In the genomic region with DNA sequence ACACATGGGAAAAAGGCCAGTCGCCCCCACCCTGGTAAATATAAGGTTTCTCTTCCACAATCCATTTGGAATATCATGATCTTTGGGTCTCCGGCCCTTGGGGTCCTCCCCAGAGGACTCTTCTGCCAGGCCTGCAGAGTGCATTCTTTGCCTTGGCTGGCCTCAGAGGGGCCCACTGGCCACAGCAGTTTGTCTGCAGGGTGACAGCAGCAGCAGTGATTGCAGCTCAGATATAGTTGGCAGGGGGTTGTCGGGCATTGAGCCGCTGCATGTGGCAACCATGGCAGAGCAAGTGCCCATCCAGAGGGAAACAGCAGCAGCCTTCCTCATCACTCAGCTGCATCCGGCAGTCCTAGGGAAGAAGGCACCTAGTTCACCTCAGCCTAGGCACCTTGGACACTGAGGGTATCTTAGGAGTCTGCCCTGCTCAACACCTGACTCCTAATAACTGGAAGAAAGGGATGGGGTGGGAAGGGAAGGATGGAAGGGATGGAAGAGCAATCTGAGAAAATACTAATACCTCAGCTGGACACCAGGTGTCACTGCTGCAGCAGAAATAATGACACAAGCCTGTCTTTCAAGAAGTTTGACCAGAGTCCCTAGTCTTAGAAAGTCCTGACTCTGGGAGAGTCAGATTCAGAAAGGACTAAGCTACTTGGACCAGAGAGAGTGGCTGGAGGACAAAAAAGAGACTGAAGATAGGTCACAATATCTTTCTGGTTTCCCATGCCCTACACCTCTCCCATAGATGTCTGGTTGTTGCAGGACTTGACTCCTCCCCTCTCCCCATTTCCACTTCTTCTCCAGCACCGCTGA, we compare ENCODE assay signal across 8 cellular contexts. TPM values are rescaled to one million over a fixed set of nuclear protein-coding genes. Genes with fewer than 3 reads are reported as not detected.
DNase-seq lines count a peak whose midpoint lies in the region; ATAC-seq and TF ChIP-seq lines count a peak whose summit lies in the region.

No MANE protein-coding gene starts in this region.

- peak; percentile 44 to 57 for ATAC-seq in activated T-cell treated with anti-CD3 and anti-CD28 coated beads, Interleukin-2, amount 50 U/mL, for 72 hours (replicated peaks in 1 of 2)
- ATAC-seq in Right ventricle myocardium superior (ENCODE audit: poor library complexity) (peak; percentile 64), psoas muscle (peak; percentile 65 to 87 (median 76)), GM19455 (IDR thresholded peaks at IDR 0.05; ENCODE audit: unreplicated experiment) (no peak)

- WGBS in psoas muscle, 3 donors: 71 to 74% (median 73%) methylated on average over 6 of the region's 6 CpGs

- no peaks in the 10 kb centered on the region for H3K27me3 ChIP-seq in psoas muscle (ENCODE audit: insufficient read depth in 3 of 3, low read length in 2 of 3)

- H3K4me3 ChIP-seq in AG10803 (ENCODE audit: low read length): no peak overlapping the region
- H3K4me3 ChIP-seq in psoas muscle: no peak overlapping the region

- H3K27ac Mint-ChIP-seq in activated T-cell treated with anti-CD3 and anti-CD28 coated beads, Interleukin-2, amount 50 U/mL, for 72 hours: no peak overlapping the region

- H3K4me3 Mint-ChIP-seq in activated T-cell treated with anti-CD3 and anti-CD28 coated beads, Interleukin-2, amount 50 U/mL, for 72 hours: no peak overlapping the region

- no peak overlapping the region for H3K27ac ChIP-seq in psoas muscle

- no peaks in the 10 kb centered on the region for H3K9me3 ChIP-seq in psoas muscle

- H3K4me1 Mint-ChIP-seq in activated T-cell treated with anti-CD3 and anti-CD28 coated beads, Interleukin-2, amount 50 U/mL, for 72 hours (ENCODE audit: low read depth): no peaks in the 10 kb centered on the region

- TF ChIP-seq CTCF in AG10803 (conservative IDR thresholded peaks at IDR 0.05; ENCODE audit: low read length) (peak; percentile 73), psoas muscle (IDR thresholded peaks at IDR 0.05) (peak; percentile 72)

- H3K9me3 Mint-ChIP-seq in activated T-cell treated with anti-CD3 and anti-CD28 coated beads, Interleukin-2, amount 50 U/mL, for 72 hours: no peaks in the 10 kb centered on the region

- intact Hi-C loops in Right ventricle myocardium superior (cut with DNase I): no loop called here
- intact Hi-C loops in psoas muscle (cut with DNase I): no loop called here

- DNase-seq in AG10803 (ENCODE audit: low read depth) (peak; percentile 70), GM03348 (ENCODE audit: low spot score) (peak; percentile 69), NCI-H2171 (lab: John Stamatoyannopoulos, UW) (peak; percentile 67), Right ventricle myocardium superior (no peak), psoas muscle (no peak), UCSD-AML1 (lab: John Stamatoyannopoulos, UW; ENCODE audit: unreplicated experiment) (no peak)
- peak; percentile 24 to 41 for DNase-seq in activated T-cell treated with anti-CD3 and anti-CD28 coated beads, Interleukin-2, amount 50 U/mL, for 72 hours

- H3K4me1 ChIP-seq in psoas muscle: peaks cover 6% of the 10 kb centered on the region

- H3K36me3 ChIP-seq in psoas muscle (ENCODE audit: insufficient read depth in 1 of 2, low read depth in 1 of 2): no peaks in the 10 kb centered on the region

- H3K27me3 Mint-ChIP-seq in activated T-cell treated with anti-CD3 and anti-CD28 coated beads, Interleukin-2, amount 50 U/mL, for 72 hours (ENCODE audit: low read depth): no peaks in the 10 kb centered on the region

- no peaks in the 10 kb centered on the region for H3K36me3 Mint-ChIP-seq in activated T-cell treated with anti-CD3 and anti-CD28 coated beads, Interleukin-2, amount 50 U/mL, for 72 hours (ENCODE audit: insufficient read depth in 2 of 2)

RNA-seq across cellular contexts. Expression of a gene that starts 8.9 kb away (rescaled TPM):
- 1 to 10 TPM; 1.7 to 2.2 TPM for total RNA-seq in activated T-cell treated with anti-CD3 and anti-CD28 coated beads, Interleukin-2, amount 50 U/mL, for 72 hours
- total RNA-seq in Right ventricle myocardium superior: 10.9 TPM
- 1 to 10 TPM in 3 of 4 donors, under 1 TPM in 1; 0.95 to 1.5 (median 1.2) TPM for total RNA-seq in psoas muscle
- under 1 TPM; 0.65 to 0.77 (median 0.66) TPM for polyA plus RNA-seq in psoas muscle

RNA-seq across cellular contexts. Expression of a gene that starts 16.5 kb away (rescaled TPM):
- total RNA-seq in activated T-cell treated with anti-CD3 and anti-CD28 coated beads, Interleukin-2, amount 50 U/mL, for 72 hours: 10 to 100 TPM; 82.0 to 90.9 TPM
- total RNA-seq in Right ventricle myocardium superior (16.4 TPM), psoas muscle (10 to 100 TPM; 11.3 to 19.3 (median 12.0) TPM)
- polyA plus RNA-seq in psoas muscle: 10 to 100 TPM; 13.7 to 23.7 (median 16.2) TPM

RNA-seq across cellular contexts. Expression of a gene that starts 36.5 kb away (rescaled TPM):
- 10 to 100 TPM; 13.5 to 15.2 TPM for total RNA-seq in activated T-cell treated with anti-CD3 and anti-CD28 coated beads, Interleukin-2, amount 50 U/mL, for 72 hours
- total RNA-seq in Right ventricle myocardium superior (5.5 TPM), psoas muscle (1 to 10 TPM; 2.1 to 5.1 (median 4.2) TPM)
- 1 to 10 TPM; 1.7 to 4.1 (median 3.4) TPM for polyA plus RNA-seq in psoas muscle

RNA-seq across cellular contexts. Expression of a gene that starts 44.2 kb away (rescaled TPM):
- total RNA-seq in activated T-cell treated with anti-CD3 and anti-CD28 coated beads, Interleukin-2, amount 50 U/mL, for 72 hours: 10 to 100 TPM; 55.0 to 79.2 TPM
- total RNA-seq in Right ventricle myocardium superior (50.2 TPM), psoas muscle (10 to 100 TPM; 67.5 to 80.4 (median 74.1) TPM)
- polyA plus RNA-seq in psoas muscle: 10 to 100 TPM; 45.3 to 99.5 (median 88.6) TPM

RNA-seq across cellular contexts. Expression of a gene that starts 54.5 kb away (rescaled TPM):
- total RNA-seq in activated T-cell treated with anti-CD3 and anti-CD28 coated beads, Interleukin-2, amount 50 U/mL, for 72 hours: 10 to 100 TPM; 69.5 to 77.5 TPM
- 37.8 TPM for total RNA-seq in Right ventricle myocardium superior
- total RNA-seq in psoas muscle: 10 to 100 TPM; 25.4 to 42.1 (median 27.8) TPM
- 10 to 100 TPM; 18.4 to 35.7 (median 20.1) TPM for polyA plus RNA-seq in psoas muscle

Comparison
In these comparisons a context has a peak if more than half of its experiments do, and no peak if none do; other contexts are left out.
1. DNase-seq: peak in AG10803 (single experiment), GM03348 (single experiment), NCI-H2171 (single experiment) and activated T-cell treated with anti-CD3 and anti-CD28 coated beads, Interleukin-2, amount 50 U/mL, for 72 hours (2 of 2); none in Right ventricle myocardium superior (single experiment), psoas muscle (0 of 2) and UCSD-AML1 (single experiment).